Comparison of ENCODE assay signal across 5 cellular contexts in the genomic region with DNA sequence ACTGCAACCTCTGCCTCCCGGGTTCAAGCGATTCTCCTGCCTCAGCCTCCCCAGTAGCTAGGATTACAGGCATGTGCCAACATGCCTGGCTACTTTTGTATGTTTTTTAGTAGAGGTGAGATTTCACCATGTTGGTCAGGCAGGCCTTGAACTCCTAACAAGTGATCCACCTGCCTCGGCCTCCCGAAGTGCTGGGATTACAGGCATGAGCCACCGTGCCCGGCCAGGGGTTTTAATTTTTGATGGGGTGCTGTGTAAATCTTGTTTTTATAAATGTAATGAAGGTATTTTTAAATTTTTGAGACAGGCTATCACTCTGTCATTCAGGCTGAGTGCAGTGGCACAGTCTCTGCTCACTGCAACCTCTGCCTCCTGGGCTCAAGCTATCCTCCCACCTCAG. TPM values are rescaled to one million over a fixed set of nuclear protein-coding genes. Genes with fewer than 3 reads are reported as not detected.
"Had no signal": no experiment of that assay in that cellular context is flagged by ENCODE, and none has a peak within 500 bp of the region (broad histone marks: within the 10 kb centered on the region; RNA-seq: fewer than 3 reads in every experiment).

No MANE protein-coding gene starts in this region.

RNA-seq across cellular contexts. Expression of gene MFRP, which starts 58.9 kb away (rescaled TPM):
- total RNA-seq: H1, H9, HT-29, IMR-90, K562 had no signal
